12 cellular contexts compared by ENCODE assay signal in genomic region chr7:129989466-129989865, GRCh38. TPM values are rescaled to one million over a fixed set of nuclear protein-coding genes. Genes with fewer than 3 reads are reported as not detected.
DNase-seq lines count a peak whose midpoint lies in the region; ATAC-seq and TF ChIP-seq lines count a peak whose summit lies in the region.
"Had no signal": no experiment of that assay in that cellular context is flagged by ENCODE, and none has a peak within 500 bp of the region (broad histone marks: within the 10 kb centered on the region; RNA-seq: fewer than 3 reads in every experiment).

No MANE protein-coding gene starts in this region.

- intact Hi-C loops in dorsolateral prefrontal cortex (cut with DNase I), result no loop called here

- H4K20me1 ChIP-seq in MM.1S (ENCODE audit: insufficient read depth, low read length), result no peaks in the 10 kb centered on the region

- no peak overlapping the region for H3K9ac ChIP-seq in MM.1S (ENCODE audit: low read length)

- peaks cover 6% of the 10 kb centered on the region for H3K27me3 Mint-ChIP-seq in CD4-positive, CD25-positive, alpha-beta regulatory T cell
- H3K27me3 Mint-ChIP-seq in activated T-cell treated with anti-CD3 and anti-CD28 coated beads, Interleukin-2, amount 50 U/mL, for 24 hours, result no peaks in the 10 kb centered on the region
- H3K27me3 Mint-ChIP-seq: progenitor cell of endocrine pancreas had no signal

- no peaks in the 10 kb centered on the region for H3F3A ChIP-seq in MM.1S (ENCODE audit: insufficient read depth, low read length)

- no peaks in the 10 kb centered on the region for H3K36me3 ChIP-seq in CD4-positive, CD25-positive, alpha-beta regulatory T cell (ENCODE audit: control insufficient read depth, insufficient read depth, low read length)
- no peaks in the 10 kb centered on the region for H3K36me3 ChIP-seq in MM.1S (replicated peaks; ENCODE audit: insufficient read depth, low read length)
- H3K36me3 ChIP-seq: tibial nerve had no signal

- peak overlapping the region; percentile 24; the same call in 1 of the 2 replicates for H2AFZ ChIP-seq in MM.1S (ENCODE audit: low read length)

- H3K4me2 ChIP-seq in MM.1S (ENCODE audit: low read depth, low read length), result no peak overlapping the region

- no peak overlapping the region for H3K27ac Mint-ChIP-seq in CD4-positive, CD25-positive, alpha-beta regulatory T cell
- H3K27ac Mint-ChIP-seq in activated T-cell treated with anti-CD3 and anti-CD28 coated beads, Interleukin-2, amount 50 U/mL, for 24 hours, result no peak overlapping the region
- H3K27ac Mint-ChIP-seq: CD14-positive monocyte; progenitor cell of endocrine pancreas; T-helper 1 cell treated with Interleukin-12 subunit alpha and Interleukin-12 subunit beta and Interleukin-4 antibody, amounts not matched to agents 30 μg/mL and 1 μg/mL, for 36 hours had no signal

- no peaks in the 10 kb centered on the region for H3K9me2 ChIP-seq in MM.1S (replicated peaks; ENCODE audit: insufficient read depth, low read length)

- ATAC-seq in CD4-positive, CD25-positive, alpha-beta regulatory T cell (ENCODE audit: low read depth in 2 of 2), result peak in 1 of 2 donors; percentile 39
- ATAC-seq in HG03280 (IDR thresholded peaks at IDR 0.05; ENCODE audit: unreplicated experiment), result no peak

- peaks cover 0 to 11% (median 0%) of the 10 kb centered on the region in 4 donors for H3K4me1 Mint-ChIP-seq in CD4-positive, CD25-positive, alpha-beta regulatory T cell
- H3K4me1 Mint-ChIP-seq in activated T-cell treated with anti-CD3 and anti-CD28 coated beads, Interleukin-2, amount 50 U/mL, for 24 hours (ENCODE audit: low read depth), result peaks cover 9% of the 10 kb centered on the region
- H3K4me1 Mint-ChIP-seq: CD14-positive monocyte had no signal

- peak in 2 of 3 donors; percentile 10 to 37 for DNase-seq in CD4-positive, CD25-positive, alpha-beta regulatory T cell
- DNase-seq in MM.1S (peak; percentile 82), renal cortical epithelial cell (ENCODE audit: low read depth) (peak; percentile 47), NCI-H446 (lab: John Stamatoyannopoulos, UW) (no peak), dorsolateral prefrontal cortex (no peak), NCI-H2029 (lab: John Stamatoyannopoulos, UW) (no peak)
- DNase-seq in activated T-cell treated with anti-CD3 and anti-CD28 coated beads, Interleukin-2, amount 50 U/mL, for 24 hours, result peak; percentile 47

- no peaks in the 10 kb centered on the region for H3K27me3 ChIP-seq in CD4-positive, CD25-positive, alpha-beta regulatory T cell (ENCODE audit: control insufficient read depth, insufficient read depth, low read length)
- H3K27me3 ChIP-seq in MM.1S (replicated peaks; ENCODE audit: insufficient read depth, low read length) (no peaks in the 10 kb centered on the region), dorsolateral prefrontal cortex (no peaks in the 10 kb centered on the region)
- H3K27me3 ChIP-seq: tibial nerve had no signal

- TF ChIP-seq CTCF in MM.1S (IDR thresholded peaks at IDR 0.05; ENCODE audit: low read length), result no peak
- no peak for TF ChIP-seq CTCF in dorsolateral prefrontal cortex (IDR thresholded peaks at IDR 0.05 in 54 of 56, conservative IDR thresholded peaks at IDR 0.05 in 2 of 56; ENCODE audit: low read depth in 1 of 56, partially characterized antibody in 56 of 56)

- no peaks in the 10 kb centered on the region for H3K4me1 ChIP-seq in CD4-positive, CD25-positive, alpha-beta regulatory T cell (ENCODE audit: control insufficient read depth, insufficient read depth, low read length, poor library complexity, severe bottlenecking)
- H3K4me1 ChIP-seq in MM.1S (ENCODE audit: low read length), result peaks cover 6% of the 10 kb centered on the region; the same call in 1 of the 2 replicates

- H3K27ac ChIP-seq in CD4-positive, CD25-positive, alpha-beta regulatory T cell (ENCODE audit: insufficient read depth, low read length, poor library complexity, severe bottlenecking), result no peak overlapping the region
- H3K27ac ChIP-seq in MM.1S (ENCODE audit: low read length), result no peak overlapping the region
- H3K27ac ChIP-seq in dorsolateral prefrontal cortex, result no peak overlapping the region
- H3K27ac ChIP-seq: tibial nerve had no signal

- no peaks in the 10 kb centered on the region for H3K79me2 ChIP-seq in MM.1S (ENCODE audit: low read length)

- no peaks in the 10 kb centered on the region for H3K9me3 ChIP-seq in CD4-positive, CD25-positive, alpha-beta regulatory T cell (ENCODE audit: control insufficient read depth in 2 of 2, low read length in 2 of 2)
- H3K9me3 ChIP-seq in MM.1S (replicated peaks; ENCODE audit: insufficient read depth, low read length), result no peaks in the 10 kb centered on the region
- H3K9me3 ChIP-seq: tibial nerve had no signal

- H3K4me3 ChIP-seq in CD4-positive, CD25-positive, alpha-beta regulatory T cell (ENCODE audit: low read depth, low read length), result no peak overlapping the region
- H3K4me3 ChIP-seq in MM.1S (ENCODE audit: low read length) (no peak overlapping the region), dorsolateral prefrontal cortex (no peak overlapping the region)
- H3K4me3 ChIP-seq: tibial nerve had no signal

- H3K9me3 Mint-ChIP-seq in CD4-positive, CD25-positive, alpha-beta regulatory T cell, result no peaks in the 10 kb centered on the region
- H3K9me3 Mint-ChIP-seq in activated T-cell treated with anti-CD3 and anti-CD28 coated beads, Interleukin-2, amount 50 U/mL, for 24 hours, result no peaks in the 10 kb centered on the region
- H3K9me3 Mint-ChIP-seq: CD14-positive monocyte; T-helper 1 cell treated with Interleukin-12 subunit alpha and Interleukin-12 subunit beta and Interleukin-4 antibody, amounts not matched to agents 30 μg/mL and 1 μg/mL, for 36 hours had no signal

- H3K36me3 Mint-ChIP-seq in CD4-positive, CD25-positive, alpha-beta regulatory T cell, result no peaks in the 10 kb centered on the region
- no peaks in the 10 kb centered on the region for H3K36me3 Mint-ChIP-seq in activated T-cell treated with anti-CD3 and anti-CD28 coated beads, Interleukin-2, amount 50 U/mL, for 24 hours (ENCODE audit: low read depth)
- H3K36me3 Mint-ChIP-seq: CD14-positive monocyte had no signal

- H3K4me3 Mint-ChIP-seq in CD4-positive, CD25-positive, alpha-beta regulatory T cell, result no peak overlapping the region
- H3K4me3 Mint-ChIP-seq in activated T-cell treated with anti-CD3 and anti-CD28 coated beads, Interleukin-2, amount 50 U/mL, for 24 hours, result no peak overlapping the region
- H3K4me3 Mint-ChIP-seq: CD14-positive monocyte; T-helper 1 cell treated with Interleukin-12 subunit alpha and Interleukin-12 subunit beta and Interleukin-4 antibody, amounts not matched to agents 30 μg/mL and 1 μg/mL, for 36 hours had no signal

RNA-seq across cellular contexts. Expression of gene UBE2H, which starts 36.7 kb away (rescaled TPM):
- total RNA-seq in CD4-positive, CD25-positive, alpha-beta regulatory T cell, result 109 TPM
- polyA plus RNA-seq in CD4-positive, CD25-positive, alpha-beta regulatory T cell, result 10 to 100 TPM; 50.7 to 73.5 (median 62.1) TPM
- total RNA-seq in renal cortical epithelial cell, result 126 and 201 TPM in 2 replicates
- 100 to 1,000 TPM in 14 of 120 experiments, 10 to 100 TPM in 106; 66.1 to 118 (median 87.6) TPM for total RNA-seq in dorsolateral prefrontal cortex

Comparison
In these comparisons a context has a peak if more than half of its experiments do, and no peak if none do; other contexts are left out.
1. DNase-seq: peak in CD4-positive, CD25-positive, alpha-beta regulatory T cell (2 of 3), MM.1S (single experiment), activated T-cell treated with anti-CD3 and anti-CD28 coated beads, Interleukin-2, amount 50 U/mL, for 24 hours (single experiment) and renal cortical epithelial cell (single experiment); none in NCI-H446 (0 of 2), dorsolateral prefrontal cortex (0 of 10) and NCI-H2029 (single experiment).